14 cellular contexts compared by ENCODE assay signal in the genomic region with DNA sequence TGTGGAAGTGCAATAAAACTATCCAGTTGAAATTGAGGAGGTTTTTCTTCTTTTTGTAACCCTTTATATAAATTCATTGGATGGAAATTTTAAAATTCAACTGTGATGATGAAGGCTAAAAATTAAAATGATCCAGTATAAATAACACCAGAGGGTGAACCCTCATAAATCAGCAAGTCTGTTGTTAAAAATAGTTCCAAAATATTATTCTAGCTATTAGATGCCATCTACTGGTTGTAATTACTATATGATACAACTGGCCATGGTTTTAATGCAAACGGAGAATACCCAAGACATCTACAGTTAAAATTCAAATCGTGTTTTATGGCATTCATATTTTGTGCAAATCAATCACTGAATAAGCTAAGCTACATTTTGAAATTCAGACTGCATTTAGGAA. TPM values are rescaled to one million over a fixed set of nuclear protein-coding genes. Genes with fewer than 3 reads are reported as not detected.
A peak's percentile ranks its signal among the peaks of the same experiment; 100 is the strongest.
DNase-seq lines count a peak whose midpoint lies in the region; TF ChIP-seq lines count a peak whose summit lies in the region.
"Had no signal": no experiment of that assay in that cellular context is flagged by ENCODE, and none has a peak within 500 bp of the region (broad histone marks: within the 10 kb centered on the region; RNA-seq: fewer than 3 reads in every experiment).

No MANE protein-coding gene starts in this region.

- TF ChIP-seq POLR2A in breast epithelium (IDR thresholded peaks at IDR 0.05) = no peak
- no peak for TF ChIP-seq POLR2A in Peyer's patch (IDR thresholded peaks at IDR 0.05)

- POLR2A ChIA-PET in MCF 10A (lab: Yijun Ruan, JAX) = no interaction called here

- H3K4me3 Mint-ChIP-seq in MCF 10A (ENCODE audit: unreplicated experiment) (no peak overlapping the region), type B pancreatic cell (no peak overlapping the region), HFFc6 (no peak overlapping the region)
- H3K4me3 Mint-ChIP-seq: activated CD4-positive, alpha-beta T cell treated with anti-CD3 and anti-CD28 coated beads, Interleukin-2, amount 10 ng/mL, durations not matched to agents 24 days and 14 days; activated naive CD4-positive, alpha-beta T cell treated with anti-CD3 and anti-CD28 coated beads for 36 hours had no signal

- TF ChIP-seq CTCF in MCF 10A (IDR thresholded peaks at IDR 0.05; ENCODE audit: unreplicated experiment) (peak; percentile 7), breast epithelium (IDR thresholded peaks at IDR 0.05) (no peak), choroid plexus epithelial cell (conservative IDR thresholded peaks at IDR 0.05; ENCODE audit: low read depth, low read length) (peak; percentile 43), type B pancreatic cell (conservative IDR thresholded peaks at IDR 0.05) (peak; percentile 38), HFFc6 (IDR thresholded peaks at IDR 0.05) (no peak), Peyer's patch (IDR thresholded peaks at IDR 0.05) (peak in 3 of 6 experiments; percentile 30 to 44 (median 40))

- CTCF ChIA-PET in MCF 10A (lab: Yijun Ruan, JAX) = interaction anchor here (0.5 to 1.8 kb wide), 11 partner anchors 11 to 768 kb away, joined by 3 to 8 read pairs (median 3); no protein-coding TSS in a partner anchor

- peaks cover 0 to 3% of the 10 kb centered on the region in 2 donors for H3K9me3 ChIP-seq in breast epithelium
- H3K9me3 ChIP-seq in Peyer's patch = no peaks in the 10 kb centered on the region
- H3K9me3 ChIP-seq: suprapubic skin had no signal

- no peaks in the 10 kb centered on the region for H3K4me1 Mint-ChIP-seq in MCF 10A (ENCODE audit: insufficient read depth, unreplicated experiment)
- no peaks in the 10 kb centered on the region for H3K4me1 Mint-ChIP-seq in type B pancreatic cell (ENCODE audit: unreplicated experiment)
- no peaks in the 10 kb centered on the region for H3K4me1 Mint-ChIP-seq in HFFc6 (ENCODE audit: low read depth)
- H3K4me1 Mint-ChIP-seq: activated CD4-positive, alpha-beta T cell treated with anti-CD3 and anti-CD28 coated beads, Interleukin-2, amount 10 ng/mL, durations not matched to agents 24 days and 14 days had no signal

- H3K4me3 ChIP-seq in breast epithelium = no peak overlapping the region
- no peak overlapping the region for H3K4me3 ChIP-seq in choroid plexus epithelial cell (ENCODE audit: low read depth, low read length)
- no peak overlapping the region for H3K4me3 ChIP-seq in Peyer's patch
- H3K4me3 ChIP-seq: suprapubic skin had no signal

- H3K36me3 Mint-ChIP-seq in MCF 10A (ENCODE audit: insufficient read depth, unreplicated experiment) = no peaks in the 10 kb centered on the region
- no peaks in the 10 kb centered on the region for H3K36me3 Mint-ChIP-seq in type B pancreatic cell
- no peaks in the 10 kb centered on the region; the same call in none of the 2 replicates for H3K36me3 Mint-ChIP-seq in HFFc6 (ENCODE audit: low read depth)

- H3K9me3 Mint-ChIP-seq in MCF 10A (ENCODE audit: unreplicated experiment) (no peaks in the 10 kb centered on the region), type B pancreatic cell (peaks cover 4% of the 10 kb centered on the region), HFFc6 (peaks cover 29% of the 10 kb centered on the region)
- H3K9me3 Mint-ChIP-seq: activated CD4-positive, alpha-beta T cell treated with anti-CD3 and anti-CD28 coated beads, Interleukin-2, amount 10 ng/mL, durations not matched to agents 24 days and 14 days; activated naive CD4-positive, alpha-beta T cell treated with anti-CD3 and anti-CD28 coated beads for 36 hours had no signal

- no TSS peak for BruUV-seq in MCF 10A (replicated peaks; lab: Mats Ljungman, UMichigan)

- no peaks in the 10 kb centered on the region for H3K36me3 ChIP-seq in breast epithelium
- H3K36me3 ChIP-seq in Peyer's patch = no peaks in the 10 kb centered on the region
- H3K36me3 ChIP-seq: suprapubic skin had no signal

- DNase-seq in MCF 10A (ENCODE audit: unreplicated experiment) (no peak), breast epithelium (ENCODE audit: low spot score in 2 of 2) (no peak), NCI-H526 (lab: John Stamatoyannopoulos, UW) (peak; percentile 73 to 75), choroid plexus epithelial cell (ENCODE audit: low read depth) (peak; percentile 21), type B pancreatic cell (ENCODE audit: extremely low spot score, unreplicated experiment) (no peak), HFFc6 (no peak), Peyer's patch (no peak), NCI-H1092 treated with DMSO at 0.1 percent for 48 hours (lab: John Stamatoyannopoulos, UW) (no peak)
- DNase-seq: activated CD4-positive, alpha-beta T cell treated with anti-CD3 and anti-CD28 coated beads, Interleukin-2, amount 10 ng/mL, durations not matched to agents 24 days and 14 days; activated naive CD4-positive, alpha-beta T cell treated with anti-CD3 and anti-CD28 coated beads for 36 hours; occipital lobe; OCI-M1; stimulated activated CD4-positive, alpha-beta T cell treated with anti-CD3 and anti-CD28 coated beads, Interleukin-4, amount 100 ng/mL, for 1 hour had no signal

- no peaks in the 10 kb centered on the region for H3K27me3 ChIP-seq in breast epithelium
- no peaks in the 10 kb centered on the region for H3K27me3 ChIP-seq in Peyer's patch

- H3K27me3 Mint-ChIP-seq in MCF 10A (ENCODE audit: insufficient read depth, unreplicated experiment) (peaks cover 32% of the 10 kb centered on the region), type B pancreatic cell (peaks cover 3% of the 10 kb centered on the region), HFFc6 (ENCODE audit: insufficient read depth) (no peaks in the 10 kb centered on the region)
- H3K27me3 Mint-ChIP-seq: activated CD4-positive, alpha-beta T cell treated with anti-CD3 and anti-CD28 coated beads, Interleukin-2, amount 10 ng/mL, durations not matched to agents 24 days and 14 days had no signal

- no peak overlapping the region for H3K27ac ChIP-seq in breast epithelium
- H3K27ac ChIP-seq in Peyer's patch = no peak overlapping the region
- H3K27ac ChIP-seq: suprapubic skin had no signal

- intact Hi-C loops in MCF 10A (cut with micrococcal nuclease) (loop anchor here (1.0 to 2.0 kb wide), 2 partner anchors 241 to 385 kb away; no protein-coding TSS in a partner anchor), breast epithelium (cut with DNase I; ENCODE audit: low total_unique reads) (no loop called here)

- H3K4me1 ChIP-seq in breast epithelium (no peaks in the 10 kb centered on the region), Peyer's patch (no peaks in the 10 kb centered on the region)
- H3K4me1 ChIP-seq: suprapubic skin had no signal

- H3K27ac Mint-ChIP-seq in MCF 10A (ENCODE audit: low read depth, unreplicated experiment) (no peak overlapping the region), type B pancreatic cell (no peak overlapping the region), HFFc6 (no peak overlapping the region)
- H3K27ac Mint-ChIP-seq: activated CD4-positive, alpha-beta T cell treated with anti-CD3 and anti-CD28 coated beads, Interleukin-2, amount 10 ng/mL, durations not matched to agents 24 days and 14 days; activated naive CD4-positive, alpha-beta T cell treated with anti-CD3 and anti-CD28 coated beads for 36 hours had no signal

RNA-seq across cellular contexts. Expression of gene TMEM200C, which starts 53.8 kb away (rescaled TPM):
- total RNA-seq in MCF 10A (2022) (not detected in 2 replicates), breast epithelium (1 to 10 TPM in 1 of 3 donors, under 1 TPM in 2; 0.16 to 1.2 (median 0.98) TPM), type B pancreatic cell (ENCODE audit: low replicate concordance) (3.0 and 26.1 TPM in 2 replicates), Peyer's patch (under 1 TPM in 3 of 4 donors, not detected in 1; under 0.01 to 0.19 (median 0.13) TPM)
- not detected for total RNA-seq in HFFc6 (2021; fragmentation: NEBNext Ultra II Directional; extraction: Animal tissue kit (Norgen Biotek cat#: 25700))
- total RNA-seq: activated CD4-positive, alpha-beta T cell treated with anti-CD3 and anti-CD28 coated beads, Interleukin-2, amount 10 ng/mL, durations not matched to agents 24 days and 14 days; activated naive CD4-positive, alpha-beta T cell treated with anti-CD3 and anti-CD28 coated beads for 36 hours had no signal

Comparison
In these comparisons a context has a peak if more than half of its experiments do, and no peak if none do; other contexts are left out.
1. CTCF ChIP-seq: peak in MCF 10A (single experiment), choroid plexus epithelial cell (single experiment) and type B pancreatic cell (single experiment); none in breast epithelium (0 of 3) and HFFc6 (single experiment).
2. DNase-seq: peak in NCI-H526 (2 of 2) and choroid plexus epithelial cell (single experiment); none in MCF 10A (single experiment), breast epithelium (0 of 2), type B pancreatic cell (single experiment), HFFc6 (single experiment), Peyer's patch (0 of 3) and NCI-H1092 treated with DMSO at 0.1 percent for 48 hours (single experiment).